Comparison of ENCODE assay signal across 8 cellular contexts in genomic region chr2:108607706-108608301, GRCh38.
DNase-seq lines count a peak whose midpoint lies in the region; FAIRE-seq lines count a peak whose summit lies in the region.

No MANE protein-coding gene starts in this region.

- DNase-seq in T-helper 2 cell (peak in 3 of 5 experiments; percentile 12 to 64 (median 28)), NCI-H146 (lab: John Stamatoyannopoulos, UW) (peak; percentile 65), frontal cortex (ENCODE audit: low spot score in 2 of 2) (peak; percentile 8 to 46), small intestine (peak; percentile 53), OCI-M2 (lab: John Stamatoyannopoulos, UW; ENCODE audit: unreplicated experiment) (no peak), HuH-7.5 (ENCODE audit: low spot score) (no peak)
- DNase-seq in T-helper 2 cell treated with Interferon-gamma antibody and Interleukin-4, amounts not matched to agents 5 μg/mL and 100 μg/mL, for 36 hours (ENCODE audit: low spot score): no peak
- peak; percentile 65 for DNase-seq in activated CD4-positive, alpha-beta memory T cell treated with anti-CD3 and anti-CD28 coated beads, Interleukin-2, amount 10 ng/mL, durations not matched to agents 7 days and 5 days

- H3K36me3 ChIP-seq in small intestine (ENCODE audit: control insufficient read depth in 2 of 2, insufficient read depth in 2 of 2, low read length in 2 of 2): no peaks in the 10 kb centered on the region

- no peak overlapping the region for H3K27ac Mint-ChIP-seq in T-helper 2 cell treated with Interferon-gamma antibody and Interleukin-4, amounts not matched to agents 5 μg/mL and 100 μg/mL, for 36 hours
- H3K27ac Mint-ChIP-seq in activated CD4-positive, alpha-beta memory T cell treated with anti-CD3 and anti-CD28 coated beads, Interleukin-2, amount 10 ng/mL, durations not matched to agents 7 days and 5 days: no peak overlapping the region

- 58 to 69% (median 62%) methylated on average over 3 of the region's 3 CpGs for WGBS in small intestine, 3 donors

- no peaks in the 10 kb centered on the region for H3K9me3 ChIP-seq in small intestine (ENCODE audit: control insufficient read depth, low read depth)

- H3K4me1 ChIP-seq in small intestine (ENCODE audit: control insufficient read depth in 2 of 2, insufficient read depth in 1 of 2, low read depth in 1 of 2, low read length in 1 of 2): peaks cover 0 to 7% of the 10 kb centered on the region in 2 donors

- POLR2A ChIA-PET in activated CD4-positive, alpha-beta memory T cell treated with anti-CD3 and anti-CD28 coated beads, Interleukin-2, amount 10 ng/mL, durations not matched to agents 7 days and 5 days (lab: Charles Lee): interaction anchor here (2.8 to 10.1 kb wide), 3 partner anchors 18 to 29 kb away, joined by 18 to 279 read pairs (median 52); no protein-coding TSS in a partner anchor

- H3K4me3 ChIP-seq in small intestine (ENCODE audit: low read depth in 1 of 2, low read length in 2 of 2): no peak overlapping the region

- H3K9me3 Mint-ChIP-seq in T-helper 2 cell treated with Interferon-gamma antibody and Interleukin-4, amounts not matched to agents 5 μg/mL and 100 μg/mL, for 36 hours: no peaks in the 10 kb centered on the region
- H3K9me3 Mint-ChIP-seq in activated CD4-positive, alpha-beta memory T cell treated with anti-CD3 and anti-CD28 coated beads, Interleukin-2, amount 10 ng/mL, durations not matched to agents 7 days and 5 days: no peaks in the 10 kb centered on the region

- H3K36me3 Mint-ChIP-seq in T-helper 2 cell treated with Interferon-gamma antibody and Interleukin-4, amounts not matched to agents 5 μg/mL and 100 μg/mL, for 36 hours (ENCODE audit: low read depth): peaks cover 5% of the 10 kb centered on the region
- H3K36me3 Mint-ChIP-seq in activated CD4-positive, alpha-beta memory T cell treated with anti-CD3 and anti-CD28 coated beads, Interleukin-2, amount 10 ng/mL, durations not matched to agents 7 days and 5 days (ENCODE audit: low read depth): peaks cover 6% of the 10 kb centered on the region

- CTCF ChIA-PET in activated CD4-positive, alpha-beta memory T cell treated with anti-CD3 and anti-CD28 coated beads, Interleukin-2, amount 10 ng/mL, durations not matched to agents 7 days and 5 days (lab: Charles Lee): interaction anchor here (1.2 to 22.2 kb wide), 6 partner anchors 14 to 77 kb away, joined by 4 to 365 read pairs (median 40); no protein-coding TSS in a partner anchor

- no peak overlapping the region for H3K27ac ChIP-seq in small intestine (ENCODE audit: low read depth in 1 of 2, low read length in 1 of 2)

- peaks cover 68% of the 10 kb centered on the region for H3K4me1 Mint-ChIP-seq in T-helper 2 cell treated with Interferon-gamma antibody and Interleukin-4, amounts not matched to agents 5 μg/mL and 100 μg/mL, for 36 hours (ENCODE audit: low read depth)
- peaks cover 76% of the 10 kb centered on the region for H3K4me1 Mint-ChIP-seq in activated CD4-positive, alpha-beta memory T cell treated with anti-CD3 and anti-CD28 coated beads, Interleukin-2, amount 10 ng/mL, durations not matched to agents 7 days and 5 days

- H3K27me3 Mint-ChIP-seq in T-helper 2 cell treated with Interferon-gamma antibody and Interleukin-4, amounts not matched to agents 5 μg/mL and 100 μg/mL, for 36 hours (ENCODE audit: low read depth): no peaks in the 10 kb centered on the region
- H3K27me3 Mint-ChIP-seq in activated CD4-positive, alpha-beta memory T cell treated with anti-CD3 and anti-CD28 coated beads, Interleukin-2, amount 10 ng/mL, durations not matched to agents 7 days and 5 days: no peaks in the 10 kb centered on the region

- H3K27me3 ChIP-seq in small intestine (ENCODE audit: control insufficient read depth in 2 of 2, insufficient read depth in 2 of 2, low read length in 2 of 2): no peaks in the 10 kb centered on the region

- no peak overlapping the region for H3K4me3 Mint-ChIP-seq in T-helper 2 cell treated with Interferon-gamma antibody and Interleukin-4, amounts not matched to agents 5 μg/mL and 100 μg/mL, for 36 hours
- H3K4me3 Mint-ChIP-seq in activated CD4-positive, alpha-beta memory T cell treated with anti-CD3 and anti-CD28 coated beads, Interleukin-2, amount 10 ng/mL, durations not matched to agents 7 days and 5 days: no peak overlapping the region

- FAIRE-seq in frontal cortex (lab: Jason Lieb, UNC): no peak
- no peak for FAIRE-seq in small intestine (lab: Jason Lieb, UNC)

Comparison
In these comparisons a context has a peak if more than half of its experiments do, and no peak if none do; other contexts are left out.
1. DNase-seq: peak in T-helper 2 cell (3 of 5), NCI-H146 (single experiment), activated CD4-positive, alpha-beta memory T cell treated with anti-CD3 and anti-CD28 coated beads, Interleukin-2, amount 10 ng/mL, durations not matched to agents 7 days and 5 days (single experiment), frontal cortex (2 of 2) and small intestine (single experiment); none in T-helper 2 cell treated with Interferon-gamma antibody and Interleukin-4, amounts not matched to agents 5 μg/mL and 100 μg/mL, for 36 hours (single experiment), OCI-M2 (single experiment) and HuH-7.5 (single experiment).